Comparison of ENCODE assay signal across 10 cellular contexts in the genomic region with DNA sequence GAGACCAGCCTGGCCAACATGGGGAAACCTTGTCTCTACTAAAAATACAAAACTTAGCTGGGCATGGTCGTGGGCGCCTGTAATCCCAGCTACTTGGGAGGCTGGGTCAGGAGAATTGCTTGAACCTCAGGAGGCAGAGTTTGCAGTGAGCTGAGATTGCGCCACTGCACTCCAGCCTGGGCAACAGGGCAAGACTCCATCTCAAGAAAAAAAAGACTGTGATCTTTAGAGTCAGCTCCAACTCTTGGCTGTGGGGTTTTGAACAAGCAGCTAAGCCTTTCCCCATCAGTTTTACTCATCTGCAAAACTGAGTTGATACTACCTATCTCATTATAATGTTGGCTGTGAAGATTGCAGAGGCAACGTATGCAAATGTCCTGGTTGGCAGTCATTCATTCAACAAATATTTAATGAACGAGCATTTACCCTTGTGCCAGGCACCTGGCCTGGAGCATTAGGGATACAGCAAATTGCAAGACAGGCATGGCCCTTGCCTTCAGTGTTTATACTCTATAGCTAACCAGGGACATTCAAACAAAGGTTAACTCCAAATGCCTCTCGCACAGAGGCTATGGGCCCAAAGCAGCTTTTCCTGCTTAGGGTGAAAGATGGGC. TPM values are rescaled to one million over a fixed set of nuclear protein-coding genes. Genes with fewer than 3 reads are reported as not detected.
A peak's percentile ranks its signal among the peaks of the same experiment; 100 is the strongest.
DNase-seq lines count a peak whose midpoint lies in the region; ATAC-seq, FAIRE-seq and TF ChIP-seq lines count a peak whose summit lies in the region.
"Had no signal": no experiment of that assay in that cellular context is flagged by ENCODE, and none has a peak within 500 bp of the region (broad histone marks: within the 10 kb centered on the region; RNA-seq: fewer than 3 reads in every experiment).

No MANE protein-coding gene starts in this region.

- dilution Hi-C loops in keratinocyte (cut with MboI; ENCODE audit: extremely low pct_ligation_motif_present, low sequenced_read_pairs): no loop called here

- peak; percentile 1 for DNase-seq in DMS 273 treated with DMSO at 0.1 percent for 48 hours (lab: John Stamatoyannopoulos, UW)
- peak; percentile 20 for DNase-seq in RPMI8226
- DNase-seq in keratinocyte (ENCODE audit: low read depth, low spot score): no peak
- DNase-seq in lower leg skin (ENCODE audit: low spot score in 2 of 2): no peak
- DNase-seq in left colon: no peak
- DNase-seq in erythroblast (lab: John Stamatoyannopoulos, UW): no peak
- no peak for DNase-seq in islet precursor cell
- DNase-seq: activated effector memory CD4-positive, alpha-beta T cell treated with Interleukin-2 at 50 U/mL for 16 hours had no signal

- peaks cover 5 to 7% of the 10 kb centered on the region in 2 experiments for H3K36me3 ChIP-seq in keratinocyte (ENCODE audit: control insufficient read depth in 2 of 2, extremely low read depth in 1 of 2, insufficient read depth in 2 of 2, low read length in 2 of 2)

- H3K9me1 ChIP-seq in keratinocyte (ENCODE audit: control insufficient read depth, extremely low read depth, insufficient read depth, low read length): no peaks in the 10 kb centered on the region

- 63 to 66% methylated on average over 6 of the region's 6 CpGs for whole genome bisulfite sequencing in lower leg skin, 2 donors

- H3K4me3 ChIP-seq in keratinocyte (ENCODE audit: control insufficient read depth in 2 of 3, extremely low read depth in 1 of 3, insufficient read depth in 2 of 3, low read depth in 1 of 3, low read length in 3 of 3) (no peak overlapping the region), lower leg skin (ENCODE audit: low read depth, poor library complexity, severe bottlenecking) (no peak overlapping the region)

- intact Hi-C loops in lower leg skin (cut with DNase I; ENCODE audit: low total_unique reads) (no loop called here), left colon (cut with DNase I, micrococcal nuclease) (no loop called here)

- no peak for TF ChIP-seq CTCF in 22Rv1 (IDR thresholded peaks at IDR 0.05)
- TF ChIP-seq CTCF in keratinocyte (optimal IDR thresholded peaks at IDR 0.05 in 1 of 3, IDR thresholded peaks at IDR 0.05 in 1 of 3, conservative IDR thresholded peaks at IDR 0.05 in 1 of 3; ENCODE audit: extremely low read depth in 1 of 3, insufficient read depth in 2 of 3, low read length in 3 of 3): no peak
- no peak for TF ChIP-seq CTCF in lower leg skin (IDR thresholded peaks at IDR 0.05)

- no peak for ATAC-seq in left colon

- peak overlapping the region; percentile 43 for H3K4me2 ChIP-seq in keratinocyte (ENCODE audit: control insufficient read depth, extremely low read depth, insufficient read depth, low read depth, low read length)

- peaks cover 85% of the 10 kb centered on the region for H3K79me2 ChIP-seq in keratinocyte (ENCODE audit: control insufficient read depth, insufficient read depth, low read length)

- FAIRE-seq in keratinocyte (lab: Jason Lieb, UNC): peak; percentile 5
- FAIRE-seq: D721Med had no signal

- H3K4me1 ChIP-seq in keratinocyte (ENCODE audit: control insufficient read depth, extremely low read depth, insufficient read depth, low read length): peaks cover 36% of the 10 kb centered on the region

- H3K27ac ChIP-seq in 22Rv1 (peak overlapping the region; percentile 94), keratinocyte (ENCODE audit: control insufficient read depth, insufficient read depth, low read length) (peak overlapping the region; percentile 95)

- H3K27me3 ChIP-seq in keratinocyte (ENCODE audit: control insufficient read depth, extremely low read depth, insufficient read depth, low read length): no peaks in the 10 kb centered on the region

- no peak overlapping the region for H3K9ac ChIP-seq in keratinocyte (ENCODE audit: control insufficient read depth, extremely low read depth, insufficient read depth, low read length)

- H4K20me1 ChIP-seq in keratinocyte (ENCODE audit: control insufficient read depth, extremely low read depth, insufficient read depth, low read length): no peaks in the 10 kb centered on the region

- no peaks in the 10 kb centered on the region for H3K9me3 ChIP-seq in keratinocyte (ENCODE audit: control insufficient read depth, low read depth, low read length)

- no peak overlapping the region for H2AFZ ChIP-seq in keratinocyte (ENCODE audit: control insufficient read depth, low read length)

- no peak for TF ChIP-seq POLR2A in lower leg skin (IDR thresholded peaks at IDR 0.05)
- TF ChIP-seq POLR2A in erythroblast (IDR thresholded peaks at IDR 0.05; ENCODE audit: low read length): no peak

RNA-seq across cellular contexts. Expression of gene ILRUN, which starts 37.9 kb away (rescaled TPM):
- 54.2 to 64.1 TPM (median 56.4 TPM) in 3 replicates for polyA plus RNA-seq in keratinocyte
- 50.2 TPM for polyA plus RNA-seq in keratinocyte (2011; ENCODE audit: low read depth)
- polyA plus RNA-seq in keratinocyte (2011; cell fraction: cytosol; rRNA removed): 58.2 and 69.3 TPM in 2 replicates
- 46.2 and 48.6 TPM in 2 replicates for polyA plus RNA-seq in keratinocyte (2011; cell fraction: nucleus; rRNA removed)
- 65.0 and 69.0 TPM in 2 replicates for polyA plus RNA-seq in keratinocyte (2012; ENCODE audit: low replicate concordance)
- 85.9 to 97.5 TPM (median 87.4 TPM) in 3 replicates for polyA minus RNA-seq in keratinocyte
- polyA minus RNA-seq in keratinocyte (2011; cell fraction: cytosol; rRNA and poly(A)+ RNA removed): 59.7 TPM
- polyA minus RNA-seq in keratinocyte (2011; cell fraction: nucleus; rRNA and poly(A)+ RNA removed): 27.5 and 48.1 TPM in 2 replicates
- total RNA-seq in lower leg skin: 10 to 100 TPM; 60.2 to 65.4 (median 62.9) TPM
- total RNA-seq in left colon: 10 to 100 TPM; 48.0 to 57.6 TPM

Comparison
In these comparisons a context has a peak if more than half of its experiments do, and no peak if none do; other contexts are left out.
1. DNase-seq: peak in DMS 273 treated with DMSO at 0.1 percent for 48 hours (single experiment) and RPMI8226 (single experiment); none in keratinocyte (single experiment), lower leg skin (0 of 2), left colon (0 of 2), erythroblast (0 of 2) and islet precursor cell (single experiment).